ENCODE assay signal across 9 cellular contexts in the genomic region with DNA sequence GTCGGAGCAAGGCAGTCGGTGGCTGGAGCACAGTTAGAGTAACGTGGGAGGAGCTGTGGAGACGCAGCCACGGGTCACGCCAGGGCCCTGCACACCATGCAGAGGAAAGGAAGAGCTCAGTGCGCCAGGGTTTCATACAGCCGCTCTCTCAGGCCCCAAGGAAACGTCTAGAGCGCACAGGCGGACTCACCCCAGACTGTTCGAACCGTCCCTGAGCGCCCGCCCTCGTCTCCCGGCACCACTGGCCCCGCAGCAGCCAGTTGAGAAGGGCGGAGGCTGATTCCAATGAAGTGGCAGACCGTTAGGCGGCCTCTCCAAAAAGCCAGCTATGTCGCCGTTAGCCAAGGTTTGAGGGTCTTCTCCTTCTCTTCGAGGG. TPM values are rescaled to one million over a fixed set of nuclear protein-coding genes. Genes with fewer than 3 reads are reported as not detected.
DNase-seq lines count a peak whose midpoint lies in the region; ATAC-seq and TF ChIP-seq lines count a peak whose summit lies in the region.
"Had no signal": no experiment of that assay in that cellular context is flagged by ENCODE, and none has a peak within 500 bp of the region (broad histone marks: within the 10 kb centered on the region; RNA-seq: fewer than 3 reads in every experiment).

No MANE protein-coding gene starts in this region.

- no peaks in the 10 kb centered on the region for H3K36me3 ChIP-seq in right atrium auricular region

- no peaks in the 10 kb centered on the region for H3K9me3 ChIP-seq in right atrium auricular region

- peaks cover 19% of the 10 kb centered on the region for H3K4me1 Mint-ChIP-seq in activated naive CD8-positive, alpha-beta T cell treated with anti-CD3 and anti-CD28 coated beads for 36 hours

- peaks cover 1% of the 10 kb centered on the region for H3K9me3 Mint-ChIP-seq in activated naive CD8-positive, alpha-beta T cell treated with anti-CD3 and anti-CD28 coated beads for 36 hours

- DNase-seq in NCI-H748 (lab: John Stamatoyannopoulos, UW; ENCODE audit: unreplicated experiment) (peak; percentile 11), NCI-H748 treated with DMSO at 0.1 percent for 48 hours (lab: John Stamatoyannopoulos, UW) (no peak), NCI-H2196 (lab: John Stamatoyannopoulos, UW; ENCODE audit: unreplicated experiment) (peak; percentile 66), right atrium auricular region (ENCODE audit: low spot score) (peak; percentile 64), sciatic nerve (ENCODE audit: low spot score) (peak; percentile 70), iPS-NIHi7 (ENCODE audit: extremely low spot score) (no peak)
- DNase-seq in activated naive CD8-positive, alpha-beta T cell treated with anti-CD3 and anti-CD28 coated beads for 36 hours, result peak; percentile 52

- peaks cover 7% of the 10 kb centered on the region for H3K36me3 Mint-ChIP-seq in activated naive CD8-positive, alpha-beta T cell treated with anti-CD3 and anti-CD28 coated beads for 36 hours

- H3K27me3 Mint-ChIP-seq in activated naive CD8-positive, alpha-beta T cell treated with anti-CD3 and anti-CD28 coated beads for 36 hours, result peaks cover 5% of the 10 kb centered on the region

- peak overlapping the region; percentile 96 to 97 for H3K27ac ChIP-seq in right atrium auricular region

- intact Hi-C loops in sciatic nerve (cut with DNase I), result loop anchor here (10.0 kb wide), 1 partner anchor 932 kb away; a partner anchor contains a TSS

- H3K27ac Mint-ChIP-seq in activated naive CD8-positive, alpha-beta T cell treated with anti-CD3 and anti-CD28 coated beads for 36 hours, result peak overlapping the region; percentile 93

- no peak for TF ChIP-seq CTCF in right atrium auricular region (IDR thresholded peaks at IDR 0.05)

- peak overlapping the region; percentile 79 for H3K4me3 Mint-ChIP-seq in activated naive CD8-positive, alpha-beta T cell treated with anti-CD3 and anti-CD28 coated beads for 36 hours

- H3K4me3 ChIP-seq in right atrium auricular region, result peak overlapping the region; percentile 62 to 87

- no peaks in the 10 kb centered on the region for H3K27me3 ChIP-seq in right atrium auricular region

- H3K4me1 ChIP-seq in right atrium auricular region, result peaks cover 0 to 4% of the 10 kb centered on the region in 2 donors

- ATAC-seq in HG02642 (IDR thresholded peaks at IDR 0.05; ENCODE audit: poor library complexity, unreplicated experiment) (peak; percentile 22), sciatic nerve (peak; percentile 79)

RNA-seq across cellular contexts. Expression of a gene that starts 0.5 kb away (rescaled TPM):
- total RNA-seq in activated naive CD8-positive, alpha-beta T cell treated with anti-CD3 and anti-CD28 coated beads for 36 hours, result 1 to 10 TPM; 8.0 to 8.1 TPM
- 1 to 10 TPM; 3.5 to 3.7 TPM for total RNA-seq in right atrium auricular region
- total RNA-seq in sciatic nerve, result 4.1 TPM

RNA-seq across cellular contexts. Expression of a gene that starts 16.0 kb away (rescaled TPM):
- total RNA-seq in activated naive CD8-positive, alpha-beta T cell treated with anti-CD3 and anti-CD28 coated beads for 36 hours, result 10 to 100 TPM; 16.1 to 23.3 TPM
- total RNA-seq in right atrium auricular region (1 to 10 TPM; 3.1 to 8.7 TPM), sciatic nerve (10.7 TPM)

RNA-seq across cellular contexts. Expression of a gene that starts 17.3 kb away (rescaled TPM):
- under 1 TPM; 0.14 to 0.26 TPM for total RNA-seq in activated naive CD8-positive, alpha-beta T cell treated with anti-CD3 and anti-CD28 coated beads for 36 hours
- total RNA-seq in right atrium auricular region (not detected), sciatic nerve (2.2 TPM)
- total RNA-seq: glomerular endothelial cell had no signal

RNA-seq across cellular contexts. Expression of a gene that starts 53.9 kb away (rescaled TPM):
- total RNA-seq in activated naive CD8-positive, alpha-beta T cell treated with anti-CD3 and anti-CD28 coated beads for 36 hours, result not detected
- total RNA-seq in right atrium auricular region (not detected), sciatic nerve (not detected)
- total RNA-seq: glomerular endothelial cell had no signal

RNA-seq across cellular contexts. Expression of a gene that starts 58.9 kb away (rescaled TPM):
- total RNA-seq in activated naive CD8-positive, alpha-beta T cell treated with anti-CD3 and anti-CD28 coated beads for 36 hours, result not detected
- total RNA-seq in right atrium auricular region (not detected), sciatic nerve (not detected)
- total RNA-seq: glomerular endothelial cell had no signal

Comparison
In these comparisons a context has a peak if more than half of its experiments do, and no peak if none do; other contexts are left out.
1. DNase-seq: peak in NCI-H748 (single experiment), NCI-H2196 (single experiment), activated naive CD8-positive, alpha-beta T cell treated with anti-CD3 and anti-CD28 coated beads for 36 hours (single experiment), right atrium auricular region (single experiment) and sciatic nerve (single experiment); none in NCI-H748 treated with DMSO at 0.1 percent for 48 hours (single experiment) and iPS-NIHi7 (single experiment).